In genomic region chr22:38788846-38789245, GRCh38 we compare ENCODE assay signal across 1 cellular context.
TF ChIP-seq lines count a peak whose summit lies in the region.

No MANE protein-coding gene starts in this region.

TF ChIP-seq in K562, 482 proteins besides CTCF, POLR2A, EP300 and RAD21:
- TF ChIP-seq ARID4B (CRISPR knock-in tag; IDR thresholded peaks at IDR 0.05): no peak
- TF ChIP-seq FOXP4 (CRISPR knock-in tag; IDR thresholded peaks at IDR 0.05; ENCODE audit: borderline replicate concordance): no peak
- no peak for TF ChIP-seq FOXK2 (conservative IDR thresholded peaks at IDR 0.05 in 1 of 2, IDR thresholded peaks at IDR 0.05 in 1 of 2; ENCODE audit: low read depth in 2 of 2)
- no peak for TF ChIP-seq ZFPM2 (CRISPR knock-in tag; IDR thresholded peaks at IDR 0.05)
- TF ChIP-seq CBFA2T2 (conservative IDR thresholded peaks at IDR 0.05): no peak
- TF ChIP-seq ZNF146 (CRISPR knock-in tag; IDR thresholded peaks at IDR 0.05; ENCODE audit: unreplicated experiment): no peak
- TF ChIP-seq, protein P1, sequence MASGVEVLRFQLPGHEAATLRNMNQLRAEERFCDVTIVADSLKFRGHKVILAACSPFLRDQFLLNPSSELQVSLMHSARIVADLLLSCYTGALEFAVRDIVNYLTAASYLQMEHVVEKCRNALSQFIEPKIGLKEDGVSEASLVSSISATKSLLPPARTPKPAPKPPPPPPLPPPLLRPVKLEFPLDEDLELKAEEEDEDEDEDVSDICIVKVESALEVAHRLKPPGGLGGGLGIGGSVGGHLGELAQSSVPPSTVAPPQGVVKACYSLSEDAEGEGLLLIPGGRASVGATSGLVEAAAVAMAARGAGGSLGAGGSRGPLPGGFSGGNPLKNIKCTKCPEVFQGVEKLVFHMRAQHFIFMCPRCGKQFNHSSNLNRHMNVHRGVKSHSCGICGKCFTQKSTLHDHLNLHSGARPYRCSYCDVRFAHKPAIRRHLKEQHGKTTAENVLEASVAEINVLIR (CRISPR knock-in tag; IDR thresholded peaks at IDR 0.05): no peak
- TF ChIP-seq NFYB (IDR thresholded peaks at IDR 0.05; ENCODE audit: extremely low read depth, insufficient read length): no peak
- TF ChIP-seq UBTF (IDR thresholded peaks at IDR 0.05; ENCODE audit: borderline replicate concordance in 1 of 2, low read depth in 2 of 2, low read length in 2 of 2): no peak
- no peak for TF ChIP-seq ZNF445 (CRISPR knock-in tag; IDR thresholded peaks at IDR 0.05; ENCODE audit: low read depth)
- no peak for TF ChIP-seq ZBTB34 (CRISPR knock-in tag; IDR thresholded peaks at IDR 0.05)
- TF ChIP-seq, protein P2, sequence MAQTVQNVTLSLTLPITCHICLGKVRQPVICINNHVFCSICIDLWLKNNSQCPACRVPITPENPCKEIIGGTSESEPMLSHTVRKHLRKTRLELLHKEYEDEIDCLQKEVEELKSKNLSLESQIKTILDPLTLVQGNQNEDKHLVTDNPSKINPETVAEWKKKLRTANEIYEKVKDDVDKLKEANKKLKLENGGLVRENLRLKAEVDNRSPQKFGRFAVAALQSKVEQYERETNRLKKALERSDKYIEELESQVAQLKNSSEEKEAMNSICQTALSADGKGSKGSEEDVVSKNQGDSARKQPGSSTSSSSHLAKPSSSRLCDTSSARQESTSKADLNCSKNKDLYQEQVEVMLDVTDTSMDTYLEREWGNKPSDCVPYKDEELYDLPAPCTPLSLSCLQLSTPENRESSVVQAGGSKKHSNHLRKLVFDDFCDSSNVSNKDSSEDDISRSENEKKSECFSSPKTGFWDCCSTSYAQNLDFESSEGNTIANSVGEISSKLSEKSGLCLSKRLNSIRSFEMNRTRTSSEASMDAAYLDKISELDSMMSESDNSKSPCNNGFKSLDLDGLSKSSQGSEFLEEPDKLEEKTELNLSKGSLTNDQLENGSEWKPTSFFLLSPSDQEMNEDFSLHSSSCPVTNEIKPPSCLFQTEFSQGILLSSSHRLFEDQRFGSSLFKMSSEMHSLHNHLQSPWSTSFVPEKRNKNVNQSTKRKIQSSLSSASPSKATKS (CRISPR knock-in tag; IDR thresholded peaks at IDR 0.05): no peak
- TF ChIP-seq SETDB1 (IDR thresholded peaks at IDR 0.05; ENCODE audit: low read length): no peak
- TF ChIP-seq TCF7L2 (IDR thresholded peaks at IDR 0.05; ENCODE audit: low read depth, low read length): no peak
- no peak for TF ChIP-seq MITF (IDR thresholded peaks at IDR 0.05)
- no peak for TF ChIP-seq ZNF780A (CRISPR knock-in tag; IDR thresholded peaks at IDR 0.05)
- no peak for TF ChIP-seq FOXJ3 (CRISPR knock-in tag; IDR thresholded peaks at IDR 0.05)
- TF ChIP-seq MXI1 (IDR thresholded peaks at IDR 0.05; ENCODE audit: low read depth, low read length): no peak
- no peak for TF ChIP-seq CHD1 (IDR thresholded peaks at IDR 0.05; ENCODE audit: low read length)
